In the genomic region with DNA sequence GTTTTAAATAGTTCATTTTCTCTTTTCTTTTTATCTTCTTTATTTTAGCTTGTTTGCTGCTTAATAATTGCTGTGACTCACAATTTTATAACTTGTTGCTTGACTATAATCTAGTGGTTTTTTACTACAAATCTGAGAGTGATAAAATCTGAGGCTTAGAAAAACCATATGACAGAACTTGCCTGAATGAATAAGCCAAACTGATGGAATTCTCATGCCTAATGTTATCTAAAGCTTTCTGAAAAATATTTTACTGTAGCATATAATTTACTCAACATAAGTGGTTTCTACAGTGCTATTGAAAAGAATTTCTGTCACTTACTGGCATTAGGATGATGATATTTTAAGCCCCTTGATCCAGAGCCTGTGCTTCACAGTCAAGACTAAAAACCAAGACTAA, we compare ENCODE assay signal across 13 cellular contexts.
"Had no signal": no experiment of that assay in that cellular context is flagged by ENCODE, and none has a peak within 500 bp of the region (broad histone marks: within the 10 kb centered on the region; RNA-seq: fewer than 3 reads in every experiment).

No MANE protein-coding gene starts in this region.

- H3K27ac ChIP-seq: colonic mucosa, gastrocnemius medialis, hepatocyte, upper lobe of left lung had no signal

- ATAC-seq: activated CD4-positive, alpha-beta T cell treated with anti-CD3 and anti-CD28 coated beads for 36 hours; activated CD8-positive, alpha-beta T cell treated with anti-CD3 and anti-CD28 coated beads for 36 hours; gastrocnemius medialis; left ventricle myocardium superior; T-cell had no signal

- H3K79me2 ChIP-seq: hepatocyte had no signal

- H3K36me3 ChIP-seq: colonic mucosa, gastrocnemius medialis, upper lobe of left lung had no signal

- H3K4me3 ChIP-seq: colonic mucosa, gastrocnemius medialis, hepatocyte, upper lobe of left lung had no signal

- H3K4me1 ChIP-seq: colonic mucosa, gastrocnemius medialis, upper lobe of left lung had no signal

- H3K4me2 ChIP-seq: hepatocyte had no signal

- H3K9me3 ChIP-seq: colonic mucosa, gastrocnemius medialis, upper lobe of left lung had no signal

- DNase-seq: activated CD4-positive, alpha-beta T cell treated with anti-CD3 and anti-CD28 coated beads for 36 hours; activated CD8-positive, alpha-beta memory T cell treated with anti-CD3 and anti-CD28 coated beads, Interleukin-2, amount 50 U/mL, for 48 hours; activated CD8-positive, alpha-beta T cell treated with anti-CD3 and anti-CD28 coated beads for 36 hours; activated naive CD4-positive, alpha-beta T cell; colonic mucosa; gastrocnemius medialis; left ventricle myocardium superior; retina; stimulated activated naive CD4-positive, alpha-beta T cell; T-cell; T1000; upper lobe of left lung had no signal

- H2AFZ ChIP-seq: hepatocyte had no signal

- H3K27me3 ChIP-seq: colonic mucosa, gastrocnemius medialis, hepatocyte, upper lobe of left lung had no signal
